19 cellular contexts compared by ENCODE assay signal in the genomic region with DNA sequence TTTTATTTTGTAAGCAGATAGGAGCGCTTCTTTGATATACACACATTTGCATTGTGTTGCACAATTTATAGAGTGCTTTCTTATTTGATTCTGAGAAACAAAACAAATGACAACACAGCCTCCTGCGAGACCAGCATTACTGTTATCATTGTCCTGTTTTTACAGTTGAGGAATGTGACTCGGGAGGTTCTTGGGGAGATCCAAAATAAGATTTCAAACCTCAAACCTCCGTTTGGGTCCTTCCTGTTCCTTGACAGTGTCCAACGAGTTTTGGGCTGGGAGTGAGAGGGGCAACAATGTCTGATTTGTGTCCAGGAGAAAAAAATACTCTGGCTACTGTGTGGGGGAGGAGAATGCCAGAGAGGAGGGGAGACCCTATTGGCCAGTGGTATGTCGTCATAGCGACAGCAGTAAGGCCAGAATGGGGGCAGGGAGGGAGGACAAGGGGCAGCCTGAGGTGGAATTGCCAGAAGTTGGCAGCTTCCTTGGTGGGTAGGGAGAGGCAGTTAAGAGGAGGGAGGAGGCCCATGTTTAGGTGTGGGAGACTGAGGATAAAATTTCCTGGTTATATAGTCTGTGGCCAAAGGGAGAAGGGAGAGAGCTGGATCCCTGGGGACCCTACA. TPM values are rescaled to one million over a fixed set of nuclear protein-coding genes. Genes with fewer than 3 reads are reported as not detected.
DNase-seq lines count a peak whose midpoint lies in the region; ATAC-seq and TF ChIP-seq lines count a peak whose summit lies in the region.
"Had no signal": no experiment of that assay in that cellular context is flagged by ENCODE, and none has a peak within 500 bp of the region (broad histone marks: within the 10 kb centered on the region; RNA-seq: fewer than 3 reads in every experiment).

No MANE protein-coding gene starts in this region.

- H3K9me3 Mint-ChIP-seq in brain (peaks cover 0 to 2% (median 0%) of the 10 kb centered on the region in 5 experiments), nephron progenitor cell (no peaks in the 10 kb centered on the region)

- H3K27me3 Mint-ChIP-seq in brain, result peaks cover 7% of the 10 kb centered on the region
- peaks cover 86% of the 10 kb centered on the region for H3K27me3 Mint-ChIP-seq in nephron progenitor cell (ENCODE audit: low read depth, poor library complexity)

- DNase-seq in cardiac muscle cell (ENCODE audit: low read depth in 1 of 2, low spot score in 1 of 2) (peak; percentile 7 to 32), right atrium auricular region (ENCODE audit: low spot score) (no peak), nephron progenitor cell (peak; percentile 31), GM13976 (ENCODE audit: low spot score) (no peak), NCI-H2029 (lab: John Stamatoyannopoulos, UW) (no peak)
- DNase-seq: GM23248; MG63; NCI-H1092 treated with DMSO at 0.1 percent for 48 hours; NCI-H187 treated with DMSO at 0.1 percent for 48 hours; NCI-H524 treated with DMSO at 0.1 percent for 48 hours; NK-92 treated with Interleukin-12 subunit alpha and Interleukin-12 subunit beta, amount 100 ng/mL, for 24 hours; PC-3 had no signal

- TF ChIP-seq CTCF in cardiac muscle cell (IDR thresholded peaks at IDR 0.05; ENCODE audit: low read depth, low read length), result no peak
- no peak for TF ChIP-seq CTCF in right atrium auricular region (IDR thresholded peaks at IDR 0.05)
- TF ChIP-seq CTCF in brain (conservative IDR thresholded peaks at IDR 0.05), result no peak
- no peak for TF ChIP-seq CTCF in nephron progenitor cell (IDR thresholded peaks at IDR 0.05)
- no peak for TF ChIP-seq CTCF in GM13976 (IDR thresholded peaks at IDR 0.05; ENCODE audit: borderline replicate concordance, control extremely low read depth, extremely low read depth, insufficient read depth, missing control alignments)

- H3K4me3 ChIP-seq in cardiac muscle cell (no peak overlapping the region), right atrium auricular region (no peak overlapping the region)
- H3K4me3 ChIP-seq: A549, GM23248, MG63, SJSA1 had no signal

- no peak for ATAC-seq in HG02973 (IDR thresholded peaks at IDR 0.05; ENCODE audit: unreplicated experiment)
- ATAC-seq: A549, HepG2, PC-3 had no signal

- no peak overlapping the region for H3K27ac ChIP-seq in cardiac muscle cell
- H3K27ac ChIP-seq in right atrium auricular region, result no peak overlapping the region
- H3K27ac ChIP-seq: A549, GM23248, SJSA1 had no signal

- no peaks in the 10 kb centered on the region for H3K9me3 ChIP-seq in cardiac muscle cell (ENCODE audit: low read depth)
- H3K9me3 ChIP-seq in right atrium auricular region, result no peaks in the 10 kb centered on the region
- H3K9me3 ChIP-seq: A549, Caco-2, MG63, SJSA1 had no signal

- H3K36me3 ChIP-seq in cardiac muscle cell (no peaks in the 10 kb centered on the region), right atrium auricular region (no peaks in the 10 kb centered on the region)
- H3K36me3 ChIP-seq: MG63, SJSA1 had no signal

- peak overlapping the region in 3 of 5 experiments; percentile 42 to 78 (median 47) for H3K27ac Mint-ChIP-seq in brain
- no peak overlapping the region for H3K27ac Mint-ChIP-seq in nephron progenitor cell
- H3K27ac Mint-ChIP-seq: CD14-positive monocyte had no signal

- H3K4me3 Mint-ChIP-seq in brain (no peak overlapping the region), nephron progenitor cell (no peak overlapping the region)

- in situ Hi-C loops in GM13976 (cut with MboI; ENCODE audit: low sequenced_read_pairs, unreplicated experiment), result no loop called here

- H3K4me1 ChIP-seq in cardiac muscle cell (ENCODE audit: low read depth) (peaks cover 9% of the 10 kb centered on the region), right atrium auricular region (peaks cover 0 to 9% of the 10 kb centered on the region in 2 donors)
- H3K4me1 ChIP-seq: A549, SJSA1 had no signal

- H3K36me3 Mint-ChIP-seq in brain (no peaks in the 10 kb centered on the region), nephron progenitor cell (ENCODE audit: low read depth) (no peaks in the 10 kb centered on the region)
- H3K36me3 Mint-ChIP-seq: CD14-positive monocyte had no signal

- H3K27me3 ChIP-seq in cardiac muscle cell (no peaks in the 10 kb centered on the region), right atrium auricular region (peaks cover 3 to 15% of the 10 kb centered on the region in 2 donors)

- peaks cover 34% of the 10 kb centered on the region for H3K4me1 Mint-ChIP-seq in brain
- H3K4me1 Mint-ChIP-seq in nephron progenitor cell, result peaks cover 40% of the 10 kb centered on the region
- H3K4me1 Mint-ChIP-seq: CD14-positive monocyte had no signal

RNA-seq across cellular contexts. Expression of gene TMEM132E, which starts 45.5 kb away (rescaled TPM):
- total RNA-seq in cardiac muscle cell (0.18 and 0.46 TPM in 2 replicates), right atrium auricular region (under 1 TPM; 0.24 to 0.26 TPM)
- polyA plus RNA-seq in cardiac muscle cell (0.16 TPM in 1 of 2 replicates, not detected in the other), brain (ENCODE audit: insufficient read depth, low read depth, low replicate concordance) (5.6 TPM)
- total RNA-seq: HepG2, PC-3 had no signal
- polyA plus RNA-seq: A549, CD14-positive monocyte, GM23248, HepG2 had no signal

Comparison
In these comparisons a context has a peak if more than half of its experiments do, and no peak if none do; other contexts are left out.
1. DNase-seq: peak in cardiac muscle cell (2 of 2) and nephron progenitor cell (single experiment); none in right atrium auricular region (single experiment), GM13976 (single experiment) and NCI-H2029 (single experiment).